Comparison of ENCODE assay signal across 1 cellular context in the genomic region with DNA sequence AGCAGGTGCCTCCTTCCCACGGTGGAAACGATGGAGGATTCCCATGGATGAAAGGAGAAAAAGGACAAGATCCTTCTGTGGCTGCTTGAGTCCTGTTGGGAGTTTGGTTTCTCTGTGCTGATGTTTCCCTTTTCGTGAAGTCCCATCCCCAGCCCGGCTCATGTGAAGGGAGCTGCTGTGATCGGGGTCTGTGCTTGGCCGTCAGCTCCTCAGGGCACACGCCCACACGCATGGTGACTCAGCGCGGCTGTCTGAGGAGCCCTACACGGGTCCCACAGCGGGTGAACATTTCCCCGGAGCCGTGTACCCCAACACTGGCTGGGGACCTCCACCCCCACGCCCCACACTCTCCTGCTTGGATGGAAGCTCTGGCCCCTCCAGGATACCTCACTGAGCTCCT.
TF ChIP-seq lines count a peak whose summit lies in the region.

No MANE protein-coding gene starts in this region.

TF ChIP-seq in SK-N-SH treated with all-trans-retinoic acid at 6 μM for 48 hours, 23 proteins besides CTCF, POLR2A, EP300 and RAD21:
- TF ChIP-seq, protein P1, sequence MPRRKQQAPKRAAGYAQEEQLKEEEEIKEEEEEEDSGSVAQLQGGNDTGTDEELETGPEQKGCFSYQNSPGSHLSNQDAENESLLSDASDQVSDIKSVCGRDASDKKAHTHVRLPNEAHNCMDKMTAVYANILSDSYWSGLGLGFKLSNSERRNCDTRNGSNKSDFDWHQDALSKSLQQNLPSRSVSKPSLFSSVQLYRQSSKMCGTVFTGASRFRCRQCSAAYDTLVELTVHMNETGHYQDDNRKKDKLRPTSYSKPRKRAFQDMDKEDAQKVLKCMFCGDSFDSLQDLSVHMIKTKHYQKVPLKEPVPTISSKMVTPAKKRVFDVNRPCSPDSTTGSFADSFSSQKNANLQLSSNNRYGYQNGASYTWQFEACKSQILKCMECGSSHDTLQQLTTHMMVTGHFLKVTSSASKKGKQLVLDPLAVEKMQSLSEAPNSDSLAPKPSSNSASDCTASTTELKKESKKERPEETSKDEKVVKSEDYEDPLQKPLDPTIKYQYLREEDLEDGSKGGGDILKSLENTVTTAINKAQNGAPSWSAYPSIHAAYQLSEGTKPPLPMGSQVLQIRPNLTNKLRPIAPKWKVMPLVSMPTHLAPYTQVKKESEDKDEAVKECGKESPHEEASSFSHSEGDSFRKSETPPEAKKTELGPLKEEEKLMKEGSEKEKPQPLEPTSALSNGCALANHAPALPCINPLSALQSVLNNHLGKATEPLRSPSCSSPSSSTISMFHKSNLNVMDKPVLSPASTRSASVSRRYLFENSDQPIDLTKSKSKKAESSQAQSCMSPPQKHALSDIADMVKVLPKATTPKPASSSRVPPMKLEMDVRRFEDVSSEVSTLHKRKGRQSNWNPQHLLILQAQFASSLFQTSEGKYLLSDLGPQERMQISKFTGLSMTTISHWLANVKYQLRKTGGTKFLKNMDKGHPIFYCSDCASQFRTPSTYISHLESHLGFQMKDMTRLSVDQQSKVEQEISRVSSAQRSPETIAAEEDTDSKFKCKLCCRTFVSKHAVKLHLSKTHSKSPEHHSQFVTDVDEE (CRISPR knock-in tag; IDR thresholded peaks at IDR 0.05) = no peak
- no peak for TF ChIP-seq ZNF565 (CRISPR knock-in tag; conservative IDR thresholded peaks at IDR 0.05; ENCODE audit: low read depth)
- TF ChIP-seq, protein P2, sequence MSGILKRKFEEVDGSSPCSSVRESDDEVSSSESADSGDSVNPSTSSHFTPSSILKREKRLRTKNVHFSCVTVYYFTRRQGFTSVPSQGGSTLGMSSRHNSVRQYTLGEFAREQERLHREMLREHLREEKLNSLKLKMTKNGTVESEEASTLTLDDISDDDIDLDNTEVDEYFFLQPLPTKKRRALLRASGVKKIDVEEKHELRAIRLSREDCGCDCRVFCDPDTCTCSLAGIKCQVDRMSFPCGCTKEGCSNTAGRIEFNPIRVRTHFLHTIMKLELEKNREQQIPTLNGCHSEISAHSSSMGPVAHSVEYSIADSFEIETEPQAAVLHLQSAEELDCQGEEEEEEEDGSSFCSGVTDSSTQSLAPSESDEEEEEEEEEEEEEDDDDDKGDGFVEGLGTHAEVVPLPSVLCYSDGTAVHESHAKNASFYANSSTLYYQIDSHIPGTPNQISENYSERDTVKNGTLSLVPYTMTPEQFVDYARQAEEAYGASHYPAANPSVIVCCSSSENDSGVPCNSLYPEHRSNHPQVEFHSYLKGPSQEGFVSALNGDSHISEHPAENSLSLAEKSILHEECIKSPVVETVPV (CRISPR knock-in tag; IDR thresholded peaks at IDR 0.05) = no peak
TF ChIP-seq in SK-N-SH treated with all-trans-retinoic acid at 6 μM for 48 hours: peak in this region for 0.
